In genomic region chr1:170640581-170640980, GRCh38 we compare ENCODE assay signal across 20 cellular contexts. TPM values are rescaled to one million over a fixed set of nuclear protein-coding genes. Genes with fewer than 3 reads are reported as not detected.
"Had no signal": no experiment of that assay in that cellular context is flagged by ENCODE, and none has a peak within 500 bp of the region (broad histone marks: within the 10 kb centered on the region; RNA-seq: fewer than 3 reads in every experiment).

No MANE protein-coding gene starts in this region.

- H3K9me3 ChIP-seq: neutrophil, suprapubic skin, tibial nerve had no signal

- H3K79me2 ChIP-seq: hepatocyte had no signal

- H3K4me2 ChIP-seq: hepatocyte had no signal

- FAIRE-seq: pancreas had no signal

- H3K4me3 ChIP-seq: hepatocyte, pancreas, skin epidermis, suprapubic skin, tibial nerve had no signal

- DNase-seq: activated CD4-positive, alpha-beta T cell treated with anti-CD3 and anti-CD28 coated beads for 1 hour; activated CD4-positive, alpha-beta T cell treated with anti-CD3 and anti-CD28 coated beads, Interleukin-2, amount 50 U/mL, for 1 hour; activated T-cell treated with anti-CD3 and anti-CD28 coated beads, Interleukin-2, amount 50 U/mL, for 1 hour; aorta; central memory CD4-positive, alpha-beta T cell; dermis blood vessel endothelial cell; effector CD8-positive, alpha-beta T cell; erythroblast; midbrain; pancreas; right cardiac atrium; stimulated activated CD4-positive, alpha-beta T cell treated with anti-CD3 and anti-CD28 coated beads, Interleukin-1b, Interleukin-23, amount 100 ng/mL, for 48 hours; stimulated activated naive CD8-positive, alpha-beta T cell treated with anti-CD3 and anti-CD28 coated beads, Interleukin-15, amount 100 ng/mL, for 72 hours had no signal

- H2AFZ ChIP-seq: hepatocyte had no signal

- H3K27ac ChIP-seq: hepatocyte, neutrophil, pancreas, skin epidermis, suprapubic skin, tibial nerve had no signal

- H3K4me1 ChIP-seq: pancreas, suprapubic skin, tibial nerve had no signal

- H3K36me3 ChIP-seq: neutrophil, pancreas, suprapubic skin, tibial nerve had no signal

- H3K27me3 ChIP-seq: hepatocyte, neutrophil, pancreas, suprapubic skin, tibial nerve had no signal

RNA-seq across cellular contexts. Expression of gene PRRX1, which starts 23.4 kb away (rescaled TPM):
- total RNA-seq: activated naive CD4-positive, alpha-beta T cell treated with anti-CD3 and anti-CD28 coated beads, Interleukin-2, amount 50 U/mL, for 72 hours; activated T-helper 17 cell treated with anti-CD3 and anti-CD28 coated beads, Interleukin-2, amount 50 U/mL, for 72 hours had no signal
